ENCODE assay signal across 15 cellular contexts in genomic region chr10:70649526-70649925, GRCh38. TPM values are rescaled to one million over a fixed set of nuclear protein-coding genes. Genes with fewer than 3 reads are reported as not detected.
DNase-seq lines count a peak whose midpoint lies in the region; ATAC-seq and TF ChIP-seq lines count a peak whose summit lies in the region.
"Had no signal": no experiment of that assay in that cellular context is flagged by ENCODE, and none has a peak within 500 bp of the region (broad histone marks: within the 10 kb centered on the region; RNA-seq: fewer than 3 reads in every experiment).

No MANE protein-coding gene starts in this region.

- TF ChIP-seq EP300 in transverse colon (IDR thresholded peaks at IDR 0.05; ENCODE audit: low read depth), result no peak

- TF ChIP-seq CTCF in left lung (IDR thresholded peaks at IDR 0.05), result no peak
- TF ChIP-seq CTCF in transverse colon (IDR thresholded peaks at IDR 0.05), result no peak

- no peaks in the 10 kb centered on the region for H3K27me3 Mint-ChIP-seq in T-helper 2 cell treated with Interferon-gamma antibody and Interleukin-4, amounts not matched to agents 5 μg/mL and 100 μg/mL, for 36 hours (ENCODE audit: low read depth)

- ATAC-seq in left lung, result peak; percentile 19
- ATAC-seq in HG02973 (IDR thresholded peaks at IDR 0.05; ENCODE audit: unreplicated experiment), result no peak
- no peak for ATAC-seq in GM21360 (IDR thresholded peaks at IDR 0.05; ENCODE audit: unreplicated experiment)
- ATAC-seq: upper lobe of right lung had no signal

- H3K9ac ChIP-seq in adipocyte (ENCODE audit: low read length), result no peak overlapping the region

- no peaks in the 10 kb centered on the region for H3K4me1 Mint-ChIP-seq in T-helper 2 cell treated with Interferon-gamma antibody and Interleukin-4, amounts not matched to agents 5 μg/mL and 100 μg/mL, for 36 hours (ENCODE audit: low read depth)
- H3K4me1 Mint-ChIP-seq: naive B cell had no signal

- H3K36me3 ChIP-seq in adipocyte (ENCODE audit: control insufficient read depth, insufficient read depth, low read length, severe bottlenecking), result no peaks in the 10 kb centered on the region
- H3K36me3 ChIP-seq in left lung, result no peaks in the 10 kb centered on the region
- no peaks in the 10 kb centered on the region for H3K36me3 ChIP-seq in transverse colon
- H3K36me3 ChIP-seq: upper lobe of right lung had no signal

- intact Hi-C loops in left lung (cut with DNase I), result no loop called here
- intact Hi-C loops in transverse colon (cut with DNase I; ENCODE audit: low total_unique reads), result no loop called here

- no peak overlapping the region for H3K27ac ChIP-seq in left lung
- H3K27ac ChIP-seq in transverse colon, result no peak overlapping the region
- H3K27ac ChIP-seq: SK-N-MC, upper lobe of right lung had no signal

- no peak overlapping the region for H3K4me3 Mint-ChIP-seq in T-helper 2 cell treated with Interferon-gamma antibody and Interleukin-4, amounts not matched to agents 5 μg/mL and 100 μg/mL, for 36 hours
- H3K4me3 Mint-ChIP-seq: naive B cell had no signal

- in situ Hi-C loops in transverse colon (cut with MboI; ENCODE audit: low pct_ligation_motif_present in 1 of 4, low pct_unique_long_range_greater_than_20kb in 1 of 4, low sequenced_read_pairs in 3 of 4), result no loop called here

- no peak overlapping the region for H3K27ac Mint-ChIP-seq in T-helper 2 cell treated with Interferon-gamma antibody and Interleukin-4, amounts not matched to agents 5 μg/mL and 100 μg/mL, for 36 hours
- H3K27ac Mint-ChIP-seq: naive B cell had no signal

- H3K9me3 ChIP-seq in adipocyte (ENCODE audit: control insufficient read depth, low read length) (no peaks in the 10 kb centered on the region), left lung (peaks cover 0 to 20% of the 10 kb centered on the region in 2 donors), transverse colon (no peaks in the 10 kb centered on the region)
- H3K9me3 ChIP-seq: upper lobe of right lung had no signal

- H3K27me3 ChIP-seq in adipocyte (replicated peaks; ENCODE audit: control insufficient read depth, insufficient read depth, low read length) (no peaks in the 10 kb centered on the region), left lung (no peaks in the 10 kb centered on the region), transverse colon (no peaks in the 10 kb centered on the region)
- H3K27me3 ChIP-seq: upper lobe of right lung had no signal

- H3K4me3 ChIP-seq in adipocyte (ENCODE audit: low read length) (no peak overlapping the region), left lung (no peak overlapping the region), transverse colon (no peak overlapping the region)
- H3K4me3 ChIP-seq: SK-N-MC, upper lobe of right lung had no signal

- H3K4me1 ChIP-seq in adipocyte (ENCODE audit: control insufficient read depth, insufficient read depth, low read length), result peaks cover 13% of the 10 kb centered on the region
- H3K4me1 ChIP-seq in left lung, result peaks cover 0 to 3% of the 10 kb centered on the region in 2 donors
- H3K4me1 ChIP-seq in transverse colon, result no peaks in the 10 kb centered on the region
- H3K4me1 ChIP-seq: upper lobe of right lung had no signal

- TF ChIP-seq POLR2A in transverse colon (IDR thresholded peaks at IDR 0.05), result no peak

- H3K36me3 Mint-ChIP-seq in T-helper 2 cell treated with Interferon-gamma antibody and Interleukin-4, amounts not matched to agents 5 μg/mL and 100 μg/mL, for 36 hours (ENCODE audit: low read depth), result peaks cover 3% of the 10 kb centered on the region

- 79% methylated on average over 4 of the region's 4 CpGs; no CpG with 5 or more reads in 1 of the 2 donors for WGBS in transverse colon (ENCODE audit: low coverage in 1 of 2), 2 donors

- DNase-seq in T-helper 2 cell treated with Interferon-gamma antibody and Interleukin-4, amounts not matched to agents 5 μg/mL and 100 μg/mL, for 36 hours (ENCODE audit: low spot score), result peak; percentile 32
- DNase-seq in T-helper 2 cell, result no peak
- DNase-seq in HT1080 (ENCODE audit: low read depth), result peak; percentile 88
- peak; percentile 41 for DNase-seq in adipocyte (ENCODE audit: low read depth)
- no peak for DNase-seq in left lung
- no peak for DNase-seq in transverse colon
- DNase-seq: activated naive CD4-positive, alpha-beta T cell; DMS79 treated with DMSO at 0.1 percent for 48 hours; naive B cell; NCI-H526 treated with DMSO at 0.1 percent for 48 hours; upper lobe of right lung had no signal

- H3K9me3 Mint-ChIP-seq in T-helper 2 cell treated with Interferon-gamma antibody and Interleukin-4, amounts not matched to agents 5 μg/mL and 100 μg/mL, for 36 hours, result peaks cover 46% of the 10 kb centered on the region

RNA-seq across cellular contexts. Expression of gene ADAMTS14, which starts 22.8 kb away (rescaled TPM):
- under 0.01 TPM in 1 of 2 replicates, not detected in the other for total RNA-seq in HT1080 (2014; rRNA removed; shearing (Covaris generic))
- polyA plus RNA-seq in HT1080 (2015; cell fraction: cytosol; rRNA removed), result 0.15 and 0.25 TPM in 2 replicates
- polyA plus RNA-seq in HT1080 (2015; cell fraction: nucleus; rRNA removed), result 2.2 and 2.9 TPM in 2 replicates
- total RNA-seq in left lung (1 to 10 TPM; 2.4 to 2.9 TPM), transverse colon (1 to 10 TPM in 2 of 4 donors, under 1 TPM in 2; 0.95 to 3.8 (median 1.4) TPM)

RNA-seq across cellular contexts. Expression of gene PRF1, which starts 47.0 kb away (rescaled TPM):
- total RNA-seq in HT1080 (2014; rRNA removed; shearing (Covaris generic)), result not detected in 2 replicates
- polyA plus RNA-seq in HT1080 (2015; cell fraction: cytosol; rRNA removed), result not detected in 2 replicates
- polyA plus RNA-seq in HT1080 (2015; cell fraction: nucleus; rRNA removed), result not detected in 2 replicates
- total RNA-seq in left lung, result 10 to 100 TPM; 14.0 to 15.0 TPM
- total RNA-seq in transverse colon, result 10 to 100 TPM in 1 of 4 donors, 1 to 10 TPM in 2, under 1 TPM in 1; 0.80 to 12.7 (median 6.0) TPM
- total RNA-seq: A673 had no signal

Comparison
In these comparisons a context has a peak if more than half of its experiments do, and no peak if none do; other contexts are left out.
1. DNase-seq: peak in T-helper 2 cell treated with Interferon-gamma antibody and Interleukin-4, amounts not matched to agents 5 μg/mL and 100 μg/mL, for 36 hours (single experiment), HT1080 (single experiment) and adipocyte (single experiment); none in T-helper 2 cell (0 of 5), left lung (0 of 2) and transverse colon (single experiment).